In the genomic region with DNA sequence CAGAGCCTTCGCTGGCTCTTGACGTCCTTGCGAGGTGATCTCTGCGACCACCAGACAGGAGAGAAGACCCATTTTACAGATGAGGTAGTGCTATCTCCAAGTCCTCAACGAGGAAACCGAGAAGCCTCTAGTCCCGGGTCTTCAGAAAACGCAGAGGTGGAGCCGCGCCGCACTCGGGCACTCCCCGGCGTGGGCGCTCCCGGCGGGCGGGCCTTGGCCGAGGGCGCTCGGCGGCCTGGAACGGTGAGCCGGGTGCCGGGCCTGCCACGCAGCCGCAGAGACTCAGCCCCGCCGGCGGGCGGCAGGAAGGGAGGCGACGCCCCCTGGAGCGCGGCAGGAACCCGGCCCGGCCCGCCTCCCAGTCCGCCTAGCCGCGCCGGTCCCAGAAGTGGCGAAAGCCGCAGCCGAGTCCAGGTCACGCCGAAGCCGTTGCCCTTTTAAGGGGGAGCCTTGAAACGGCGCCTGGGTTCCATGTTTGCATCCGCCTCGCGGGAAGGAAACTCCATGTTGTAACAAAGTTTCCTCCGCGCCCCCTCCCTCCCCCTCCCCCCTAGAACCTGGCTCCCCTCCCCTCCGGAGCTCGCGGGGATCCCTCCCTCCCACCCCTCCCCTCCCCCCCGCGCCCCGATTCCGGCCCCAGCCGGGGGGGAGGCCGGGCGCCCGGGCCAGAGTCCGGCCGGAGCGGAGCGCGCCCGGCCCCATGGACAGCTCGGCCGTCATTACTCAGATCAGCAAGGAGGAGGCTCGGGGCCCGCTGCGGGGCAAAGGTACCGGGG, we compare ENCODE assay signal across 8 cellular contexts. TPM values are rescaled to one million over a fixed set of nuclear protein-coding genes. Genes with fewer than 3 reads are reported as not detected.
DNase-seq lines count a peak whose midpoint lies in the region; ATAC-seq and TF ChIP-seq lines count a peak whose summit lies in the region.

A gene with protein sequence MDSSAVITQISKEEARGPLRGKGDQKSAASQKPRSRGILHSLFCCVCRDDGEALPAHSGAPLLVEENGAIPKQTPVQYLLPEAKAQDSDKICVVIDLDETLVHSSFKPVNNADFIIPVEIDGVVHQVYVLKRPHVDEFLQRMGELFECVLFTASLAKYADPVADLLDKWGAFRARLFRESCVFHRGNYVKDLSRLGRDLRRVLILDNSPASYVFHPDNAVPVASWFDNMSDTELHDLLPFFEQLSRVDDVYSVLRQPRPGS (plus strand): TSS at position 478 of the 776 bp plus-strand sequence. CDS start 223 bp downstream, at position 701.

- peak within 1 kb of the TSS; percentile 93 for H3K27ac Mint-ChIP-seq in activated T-cell treated with anti-CD3 and anti-CD28 coated beads, Interleukin-2, amount 50 U/mL, for 24 hours

- peak within 1 kb of the TSS; percentile 92 for H3K4me3 Mint-ChIP-seq in activated T-cell treated with anti-CD3 and anti-CD28 coated beads, Interleukin-2, amount 50 U/mL, for 24 hours

- H3K27me3 Mint-ChIP-seq in activated T-cell treated with anti-CD3 and anti-CD28 coated beads, Interleukin-2, amount 50 U/mL, for 24 hours = peaks cover 16% of the 10 kb centered on the region

- DNase-seq in DMS 273 treated with DMSO at 0.1 percent for 48 hours (lab: John Stamatoyannopoulos, UW) (peak; percentile 77), erythroblast (lab: John Stamatoyannopoulos, UW) (peak; percentile 95 to 96)
- peak; percentile 92 for DNase-seq in activated T-cell treated with anti-CD3 and anti-CD28 coated beads, Interleukin-2, amount 50 U/mL, for 24 hours
- DNase-seq in stimulated activated CD8-positive, alpha-beta memory T cell treated with anti-CD3 and anti-CD28 coated beads, Interleukin-7, amount 100 ng/mL, for 1 hour (ENCODE audit: low read depth in 2 of 2) = peak; percentile 87 to 90

- peak within 1 kb of the TSS; percentile 67 for H3K4me3 ChIP-seq in mucosa of stomach (ENCODE audit: low read length)

- no peaks in the 10 kb centered on the region for H3K27me3 ChIP-seq in mucosa of stomach (ENCODE audit: control insufficient read depth, insufficient read depth, low read length)

- peaks cover 7% of the 10 kb centered on the region for H3K36me3 ChIP-seq in mucosa of stomach (ENCODE audit: control insufficient read depth, insufficient read depth, low read length)

- H3K4me1 ChIP-seq in mucosa of stomach (ENCODE audit: control insufficient read depth, insufficient read depth, low read length) = peaks cover 56% of the 10 kb centered on the region

- H3K4me1 Mint-ChIP-seq in activated T-cell treated with anti-CD3 and anti-CD28 coated beads, Interleukin-2, amount 50 U/mL, for 24 hours (ENCODE audit: low read depth) = peaks cover 67% of the 10 kb centered on the region

- H3K36me3 Mint-ChIP-seq in activated T-cell treated with anti-CD3 and anti-CD28 coated beads, Interleukin-2, amount 50 U/mL, for 24 hours (ENCODE audit: low read depth) = peaks cover 33% of the 10 kb centered on the region

- TF ChIP-seq POLR2A in erythroblast (IDR thresholded peaks at IDR 0.05; ENCODE audit: low read length) = peak; percentile 71

- peak; percentile 59; the same call in 1 of the 2 replicates for TF ChIP-seq EP300 in Ishikawa (IDR thresholded peaks at IDR 0.05; ENCODE audit: borderline replicate concordance)

- H3K9me3 ChIP-seq in mucosa of stomach (ENCODE audit: control insufficient read depth, low read length) = no peaks in the 10 kb centered on the region

- H3K9ac ChIP-seq in mucosa of stomach (ENCODE audit: low read length) = peak within 1 kb of the TSS; percentile 99

- H3K9me3 Mint-ChIP-seq in activated T-cell treated with anti-CD3 and anti-CD28 coated beads, Interleukin-2, amount 50 U/mL, for 24 hours = no peaks in the 10 kb centered on the region

- no peak for TF ChIP-seq RAD21 in Ishikawa (IDR thresholded peaks at IDR 0.05; ENCODE audit: low read depth)

- ATAC-seq in GM21529 (IDR thresholded peaks at IDR 0.05; ENCODE audit: unreplicated experiment) = peak; percentile 34

TF ChIP-seq in Ishikawa, 13 proteins besides CTCF, POLR2A, EP300 and RAD21 (continues in another document):
- TF ChIP-seq, protein P1, sequence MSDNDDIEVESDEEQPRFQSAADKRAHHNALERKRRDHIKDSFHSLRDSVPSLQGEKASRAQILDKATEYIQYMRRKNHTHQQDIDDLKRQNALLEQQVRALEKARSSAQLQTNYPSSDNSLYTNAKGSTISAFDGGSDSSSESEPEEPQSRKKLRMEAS (IDR thresholded peaks at IDR 0.05) = peak; percentile 98
- TF ChIP-seq CEBPB (IDR thresholded peaks at IDR 0.05) (peak; percentile 26; the same call in 1 of the 2 replicates), USF1 (IDR thresholded peaks at IDR 0.05) (peak; percentile 45; the same call in 1 of the 2 replicates), EGR1 (IDR thresholded peaks at IDR 0.05) (peak; percentile 85), ZBTB7A (IDR thresholded peaks at IDR 0.05; ENCODE audit: low read depth) (0 out of 2 replicates have a peak, but pooled peaks have one; percentile 7), NFIC (IDR thresholded peaks at IDR 0.05) (peak; percentile 40; the same call in 1 of the 2 replicates), TCF12 (IDR thresholded peaks at IDR 0.05; ENCODE audit: low read depth) (peak; percentile 77), TAF1 (IDR thresholded peaks at IDR 0.05; ENCODE audit: low read depth) (0 out of 2 replicates have a peak, but pooled peaks have one; percentile 73), FOXM1 (IDR thresholded peaks at IDR 0.05; ENCODE audit: borderline replicate concordance, low read depth) (no peak), CREB1 (IDR thresholded peaks at IDR 0.05; ENCODE audit: low read depth) (no peak)

TF ChIP-seq in PFSK-1, 5 proteins besides CTCF, POLR2A, EP300 and RAD21:
- TF ChIP-seq POLR2AphosphoS5 (IDR thresholded peaks at IDR 0.05; ENCODE audit: low read depth, low read length) (no peak), SIN3A (IDR thresholded peaks at IDR 0.05; ENCODE audit: borderline replicate concordance, insufficient read depth, low read length) (0 out of 2 replicates have a peak, but pooled peaks have one; percentile 10), REST (IDR thresholded peaks at IDR 0.05; ENCODE audit: insufficient read depth in 1 of 2, low read depth in 2 of 2, low read length in 2 of 2) (no peak), FOXP2 (optimal IDR thresholded peaks at IDR 0.05; ENCODE audit: borderline replicate concordance, extremely low read depth, extremely low read length, insufficient read depth) (peak; percentile 80)

RNA-seq across cellular contexts. Expression of the gene that starts here (rescaled TPM):
- polyA plus RNA-seq in PFSK-1 (2012; ENCODE audit: insufficient read length, low read depth) = 26.2 TPM

Comparison
In these comparisons a context has a peak if more than half of its experiments do, and no peak if none do; other contexts are left out.
1. Peak in every context shown above with its lines: DNase-seq, ATAC-seq and H3K4me3 ChIP-seq.